28 cellular contexts compared by ENCODE assay signal in genomic region chr3:74413547-74414241, GRCh38.
"Had no signal": no experiment of that assay in that cellular context is flagged by ENCODE, and none has a peak within 500 bp of the region (broad histone marks: within the 10 kb centered on the region; RNA-seq: fewer than 3 reads in every experiment).

No MANE protein-coding gene starts in this region.

- ATAC-seq: heart left ventricle; left lung; natural killer cell; stimulated activated memory B cell treated with anti-CD40 and anti-IgM and Interleukin-4, amounts not matched to agents 10 μg/mL and 1 μg/mL and 100 μg/mL, for 72 hours; stimulated activated naive CD8-positive, alpha-beta T cell treated with anti-CD3 and anti-CD28 coated beads, Interleukin-15, amount 100 ng/mL, for 72 hours had no signal

- H3K27me3 ChIP-seq: left lung, ovary, right atrium auricular region, sigmoid colon, spleen, tibial nerve, upper lobe of left lung, vagina had no signal

- DNase-seq: heart left ventricle; hypothalamus; immature natural killer cell; left lung; mesendoderm; naive B cell; natural killer cell; nephron progenitor cell; ovary; sigmoid colon; small intestine; spleen; stimulated activated CD4-positive, alpha-beta T cell treated with anti-CD3 and anti-CD28 coated beads, Interleukin-1b, Interleukin-23, amount 100 ng/mL, for 48 hours; stimulated activated CD4-positive, alpha-beta T cell treated with anti-CD3 and anti-CD28 coated beads, Interleukin-2, amount 100 ng/mL, for 48 hours; stimulated activated CD4-positive, alpha-beta T cell treated with anti-CD3 and anti-CD28 coated beads, Interleukin-4, amount 100 ng/mL, for 4 hours; stimulated activated CD8-positive, alpha-beta memory T cell treated with anti-CD3 and anti-CD28 coated beads, Interleukin-4, amount 100 ng/mL, for 48 hours; stimulated activated naive CD4-positive, alpha-beta T cell treated with Interleukin-2 at 50 U/mL for 16 hours; stimulated activated naive CD8-positive, alpha-beta T cell treated with anti-CD3 and anti-CD28 coated beads, Interleukin-15, amount 100 ng/mL, for 72 hours; substantia nigra; upper lobe of left lung had no signal

- H3K36me3 ChIP-seq: heart left ventricle, left lung, ovary, right atrium auricular region, sigmoid colon, spleen, tibial nerve, upper lobe of left lung, vagina had no signal

- H3K27me3 Mint-ChIP-seq: naive B cell; progenitor cell of endocrine pancreas; stimulated activated memory B cell treated with anti-CD40 and anti-IgM and Interleukin-4, amounts not matched to agents 10 μg/mL and 1 μg/mL and 100 μg/mL, for 72 hours; stimulated activated naive CD8-positive, alpha-beta T cell treated with anti-CD3 and anti-CD28 coated beads, Interleukin-15, amount 100 ng/mL, for 72 hours had no signal

- H3K4me3 Mint-ChIP-seq: immature natural killer cell; mesothelial cell of epicardium; naive B cell; natural killer cell; nephron progenitor cell; stimulated activated memory B cell treated with anti-CD40 and anti-IgM and Interleukin-4, amounts not matched to agents 10 μg/mL and 1 μg/mL and 100 μg/mL, for 72 hours; stimulated activated naive CD8-positive, alpha-beta T cell treated with anti-CD3 and anti-CD28 coated beads, Interleukin-15, amount 100 ng/mL, for 72 hours had no signal

- H3K4me1 ChIP-seq: heart left ventricle, left lung, right atrium auricular region, sigmoid colon, spleen, tibial nerve, upper lobe of left lung, vagina had no signal

- H3K9me3 ChIP-seq: left lung, ovary, right atrium auricular region, sigmoid colon, tibial nerve, upper lobe of left lung, vagina had no signal

- H3K9me3 Mint-ChIP-seq: nephron progenitor cell had no signal

- H3K27ac Mint-ChIP-seq: immature natural killer cell; mesothelial cell of epicardium; naive B cell; natural killer cell; nephron progenitor cell; progenitor cell of endocrine pancreas; stimulated activated memory B cell treated with anti-CD40 and anti-IgM and Interleukin-4, amounts not matched to agents 10 μg/mL and 1 μg/mL and 100 μg/mL, for 72 hours; stimulated activated naive CD8-positive, alpha-beta T cell treated with anti-CD3 and anti-CD28 coated beads, Interleukin-15, amount 100 ng/mL, for 72 hours had no signal

- H3K4me3 ChIP-seq: heart left ventricle, left lung, lung, ovary, right atrium auricular region, sigmoid colon, spleen, tibial nerve, upper lobe of left lung, vagina had no signal

- H3K36me3 Mint-ChIP-seq: immature natural killer cell; mesothelial cell of epicardium; naive B cell; natural killer cell; stimulated activated memory B cell treated with anti-CD40 and anti-IgM and Interleukin-4, amounts not matched to agents 10 μg/mL and 1 μg/mL and 100 μg/mL, for 72 hours had no signal

- FAIRE-seq: islet of Langerhans, small intestine had no signal

- H3K4me1 Mint-ChIP-seq: immature natural killer cell; mesothelial cell of epicardium; naive B cell; natural killer cell; stimulated activated memory B cell treated with anti-CD40 and anti-IgM and Interleukin-4, amounts not matched to agents 10 μg/mL and 1 μg/mL and 100 μg/mL, for 72 hours; stimulated activated naive CD8-positive, alpha-beta T cell treated with anti-CD3 and anti-CD28 coated beads, Interleukin-15, amount 100 ng/mL, for 72 hours had no signal

- H3K27ac ChIP-seq: heart left ventricle, left lung, ovary, right atrium auricular region, sigmoid colon, spleen, tibial nerve, upper lobe of left lung, vagina had no signal
